19 cellular contexts compared by ENCODE assay signal in the genomic region with DNA sequence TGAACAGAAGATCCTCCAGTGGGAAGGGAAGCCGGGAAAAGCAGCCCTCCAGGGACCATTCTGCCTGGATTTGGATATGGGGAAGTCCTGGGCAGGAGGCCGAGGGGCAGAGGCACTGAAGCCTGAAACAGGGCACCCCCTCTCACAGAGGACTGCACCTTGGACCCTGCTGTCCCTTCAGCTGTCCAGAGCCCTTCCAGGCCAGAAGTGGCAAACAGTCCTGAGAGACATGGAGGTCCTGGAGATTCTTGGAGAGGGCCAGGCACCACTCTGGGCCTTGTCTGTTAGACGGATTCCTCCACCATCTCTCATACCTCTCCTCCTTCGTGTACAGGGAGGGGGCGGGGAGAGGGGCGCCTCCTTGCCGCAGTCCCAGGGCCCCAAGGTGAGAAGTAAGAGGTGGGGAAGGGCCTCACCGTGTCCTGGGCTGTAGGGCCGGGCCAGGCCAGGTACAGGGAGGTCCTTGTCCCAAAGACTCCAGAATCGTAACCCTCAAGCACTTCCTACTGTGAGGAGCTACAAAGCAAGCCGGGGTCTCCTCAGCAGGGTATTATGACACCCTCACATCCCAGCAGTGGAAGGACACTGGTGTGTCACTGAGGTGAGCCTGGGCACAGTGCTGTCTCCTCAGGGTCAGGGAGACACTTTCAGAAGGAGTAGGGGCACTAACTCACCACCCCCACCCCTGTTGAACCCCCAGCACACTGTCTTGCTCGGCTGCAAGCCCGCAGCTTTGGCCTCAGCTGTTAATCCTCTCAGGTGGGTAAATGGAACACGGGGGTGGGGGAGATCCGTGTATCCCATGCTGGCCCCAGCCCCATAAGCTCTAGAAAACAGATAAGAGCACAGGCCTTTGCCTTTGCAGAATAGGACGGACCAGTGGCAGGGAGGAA. TPM values are rescaled to one million over a fixed set of nuclear protein-coding genes. Genes with fewer than 3 reads are reported as not detected.
DNase-seq lines count a peak whose midpoint lies in the region; ATAC-seq, FAIRE-seq and TF ChIP-seq lines count a peak whose summit lies in the region.
"Had no signal": no experiment of that assay in that cellular context is flagged by ENCODE, and none has a peak within 500 bp of the region (broad histone marks: within the 10 kb centered on the region; RNA-seq: fewer than 3 reads in every experiment).

No MANE protein-coding gene starts in this region.

- H3K4me3 ChIP-seq in bronchial epithelial cell (ENCODE audit: low read depth, low read length) (no peak overlapping the region), lower lobe of right lung (no peak overlapping the region), subcutaneous abdominal adipose tissue (ENCODE audit: low read depth in 1 of 5, low read length in 5 of 5) (peak overlapping the region in 1 of 5 donors; percentile 6)

- DNase-seq in NCI-H82 (lab: John Stamatoyannopoulos, UW) (peak; percentile 27), NCI-H82 treated with DMSO at 0.1 percent for 48 hours (lab: John Stamatoyannopoulos, UW; ENCODE audit: unreplicated experiment) (no peak), bronchial epithelial cell (ENCODE audit: low read depth) (no peak), lower lobe of right lung (peak; percentile 24), amygdala (lab: John Stamatoyannopoulos, UW) (no peak)
- DNase-seq in NK-92 treated with Interleukin-12 subunit alpha and Interleukin-12 subunit beta, amount 100 ng/mL, for 24 hours (lab: John Stamatoyannopoulos, UW): no peak
- DNase-seq: CD8-positive, alpha-beta memory T cell; DND-41; GDM1; NCI-H1092 treated with DMSO at 0.1 percent for 48 hours; NCI-H187; NCI-H446; NCI-H774; SIG-M5 had no signal

- no peaks in the 10 kb centered on the region for H3K36me3 ChIP-seq in bronchial epithelial cell (ENCODE audit: control insufficient read depth, insufficient read depth, low read length)
- H3K36me3 ChIP-seq in lower lobe of right lung: no peaks in the 10 kb centered on the region
- no peaks in the 10 kb centered on the region for H3K36me3 ChIP-seq in subcutaneous abdominal adipose tissue (ENCODE audit: control insufficient read depth in 5 of 5, insufficient read depth in 5 of 5, low read length in 5 of 5)

- H3K27ac ChIP-seq in lower lobe of right lung (peak overlapping the region; percentile 18), subcutaneous abdominal adipose tissue (ENCODE audit: low read depth, low read length) (peak overlapping the region; percentile 70)
- H3K27ac ChIP-seq: 22Rv1, KMS-11 had no signal

- H3K9ac ChIP-seq in subcutaneous abdominal adipose tissue (ENCODE audit: low read length in 5 of 5): peak overlapping the region in 2 of 5 donors; percentile 16 to 48
- H3K9ac ChIP-seq: KMS-11 had no signal

- H3K9me3 ChIP-seq in lower lobe of right lung: no peaks in the 10 kb centered on the region
- H3K9me3 ChIP-seq in subcutaneous abdominal adipose tissue (ENCODE audit: control insufficient read depth in 5 of 5, low read length in 5 of 5): no peaks in the 10 kb centered on the region

- H3K4me1 ChIP-seq in lower lobe of right lung (no peaks in the 10 kb centered on the region), subcutaneous abdominal adipose tissue (ENCODE audit: control insufficient read depth in 5 of 5, insufficient read depth in 5 of 5, low read length in 5 of 5) (peaks cover 6 to 61% (median 35%) of the 10 kb centered on the region in 5 donors)

- no peaks in the 10 kb centered on the region for H3K27me3 ChIP-seq in bronchial epithelial cell (ENCODE audit: control insufficient read depth, insufficient read depth, low read length)
- H3K27me3 ChIP-seq in lower lobe of right lung (ENCODE audit: low read depth): no peaks in the 10 kb centered on the region
- H3K27me3 ChIP-seq in subcutaneous abdominal adipose tissue (ENCODE audit: control insufficient read depth in 5 of 5, insufficient read depth in 4 of 5, low read length in 5 of 5): no peaks in the 10 kb centered on the region

- no peak for ATAC-seq in lower lobe of right lung
- no peak for ATAC-seq in GM19023 (IDR thresholded peaks at IDR 0.05; ENCODE audit: unreplicated experiment)

- intact Hi-C loops in lower lobe of right lung (cut with DNase I): no loop called here

- TF ChIP-seq CTCF in bronchial epithelial cell (IDR thresholded peaks at IDR 0.05; ENCODE audit: insufficient read depth, low read length, severe bottlenecking) (no peak), lower lobe of right lung (IDR thresholded peaks at IDR 0.05) (no peak)

- FAIRE-seq in bronchial epithelial cell (lab: Jason Lieb, UNC): peak; percentile 64
- FAIRE-seq: RCC 7860 had no signal

RNA-seq across cellular contexts. Expression of a gene that starts 16.6 kb away (rescaled TPM):
- total RNA-seq in bronchial epithelial cell (0.26 TPM in 1 of 2 replicates, not detected in the other), lower lobe of right lung (83.3 TPM)

Comparison
In these comparisons a context has a peak if more than half of its experiments do, and no peak if none do; other contexts are left out.
1. DNase-seq: peak in NCI-H82 (single experiment) and lower lobe of right lung (single experiment); none in NCI-H82 treated with DMSO at 0.1 percent for 48 hours (single experiment), bronchial epithelial cell (single experiment), NK-92 treated with Interleukin-12 subunit alpha and Interleukin-12 subunit beta, amount 100 ng/mL, for 24 hours (single experiment) and amygdala (0 of 56).
2. RNA of a gene that starts 16.6 kb away (total RNA-seq): 83.3 TPM in lower lobe of right lung (single experiment); 0.26 TPM in bronchial epithelial cell; every median in the first group is over 10 times any median in the second.